ENCODE assay signal across 14 cellular contexts in the genomic region with DNA sequence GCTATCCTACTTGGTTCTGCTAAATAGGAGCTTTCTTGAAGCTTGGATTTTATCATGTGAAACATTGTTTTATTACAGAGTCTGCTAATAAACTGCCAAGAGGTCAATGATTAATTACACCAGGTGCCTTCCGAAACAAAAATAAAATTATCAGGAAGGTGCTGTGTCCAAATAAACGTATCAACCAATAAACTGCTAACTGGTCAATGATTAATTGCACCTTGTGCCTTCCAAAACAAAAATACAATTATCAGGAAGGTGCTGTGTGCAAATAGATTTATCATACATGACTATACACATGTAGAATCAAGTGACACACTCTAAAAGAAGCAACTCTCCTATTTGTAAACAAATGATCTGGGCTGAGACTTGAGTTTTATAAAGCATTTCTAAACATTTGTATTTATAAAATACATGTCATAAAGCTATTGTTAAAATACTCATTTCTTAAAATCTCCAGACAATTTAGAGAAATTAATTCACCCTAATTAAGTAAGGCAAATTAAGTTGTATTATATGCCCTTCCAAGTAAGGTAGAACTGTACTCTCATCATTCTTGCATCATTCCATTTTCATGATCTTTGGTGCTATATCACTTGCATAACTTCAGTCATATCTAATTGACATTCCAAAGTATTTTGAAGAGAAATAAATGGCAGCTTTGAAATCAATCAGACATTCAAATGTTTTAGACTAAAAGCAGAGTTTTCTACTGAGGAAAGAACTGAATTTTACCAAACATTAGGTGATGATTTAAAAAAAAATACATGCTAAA. TPM values are rescaled to one million over a fixed set of nuclear protein-coding genes. Genes with fewer than 3 reads are reported as not detected.
DNase-seq lines count a peak whose midpoint lies in the region; ATAC-seq, FAIRE-seq and TF ChIP-seq lines count a peak whose summit lies in the region.
"Had no signal": no experiment of that assay in that cellular context is flagged by ENCODE, and none has a peak within 500 bp of the region (broad histone marks: within the 10 kb centered on the region; RNA-seq: fewer than 3 reads in every experiment).

No MANE protein-coding gene starts in this region.

- no peak overlapping the region for H4K91ac ChIP-seq in IMR-90 (ENCODE audit: insufficient read depth, low read depth, low read length)

- dilution Hi-C loops in IMR-90 (cut with HindIII; ENCODE audit: low sequenced_read_pairs, unreplicated experiment), result no loop called here

- no peak overlapping the region for H3K14ac ChIP-seq in IMR-90 (replicated peaks; ENCODE audit: low read depth, low read length)

- no peak for FAIRE-seq in bronchial epithelial cell (lab: Jason Lieb, UNC)
- FAIRE-seq: GM12892, H54 had no signal

- no peak for DNase-seq in IMR-90
- DNase-seq in bronchial epithelial cell (ENCODE audit: low read depth), result peak; percentile 14
- no peak for DNase-seq in right lobe of liver
- DNase-seq in left lung, result no peak
- no peak for DNase-seq in activated naive CD4-positive, alpha-beta T cell treated with Interleukin-2 at 50 U/mL for 16 hours
- DNase-seq: Caco-2; CD8-positive, alpha-beta memory T cell; DND-41; GDM1; GM23248 had no signal

- no peak overlapping the region for H2BK120ac ChIP-seq in IMR-90 (ENCODE audit: low read depth, low read length)

- no peak overlapping the region for H3K4ac ChIP-seq in IMR-90 (ENCODE audit: low read depth, low read length)

- H3K27ac ChIP-seq in IMR-90 (ENCODE audit: insufficient read depth, low read length) (no peak overlapping the region), right lobe of liver (peak overlapping the region in 1 of 3 donors; percentile 35), left lung (no peak overlapping the region)
- H3K27ac ChIP-seq: GM23248 had no signal

- H3K9me3 ChIP-seq in IMR-90 (ENCODE audit: control insufficient read depth, insufficient read depth, low read length), result no peaks in the 10 kb centered on the region
- no peaks in the 10 kb centered on the region for H3K9me3 ChIP-seq in right lobe of liver
- H3K9me3 ChIP-seq in left lung, result no peaks in the 10 kb centered on the region
- H3K9me3 ChIP-seq: Caco-2 had no signal

- CTCF ChIA-PET in IMR-90 (lab: Yijun Ruan, JAX), result no interaction called here

- TF ChIP-seq CTCF in IMR-90 (conservative IDR thresholded peaks at IDR 0.05; ENCODE audit: low read depth, low read length) (no peak), bronchial epithelial cell (IDR thresholded peaks at IDR 0.05; ENCODE audit: insufficient read depth, low read length, severe bottlenecking) (no peak), right lobe of liver (IDR thresholded peaks at IDR 0.05) (no peak), left lung (IDR thresholded peaks at IDR 0.05) (no peak)

- no peak for ATAC-seq in IMR-90 (ENCODE audit: low read depth)
- ATAC-seq in right lobe of liver, result peak in 3 of 4 donors; percentile 11 to 85 (median 77)
- no peak for ATAC-seq in left lung
- ATAC-seq in GM18502 (IDR thresholded peaks at IDR 0.05; ENCODE audit: poor library complexity, unreplicated experiment), result no peak
- ATAC-seq: HCT116 had no signal

- H3K4me3 ChIP-seq in IMR-90 (ENCODE audit: insufficient read depth, low read depth, low read length), result no peak overlapping the region
- no peak overlapping the region for H3K4me3 ChIP-seq in bronchial epithelial cell (ENCODE audit: low read depth, low read length)
- H3K4me3 ChIP-seq in right lobe of liver, result no peak overlapping the region
- no peak overlapping the region for H3K4me3 ChIP-seq in left lung
- H3K4me3 ChIP-seq: GM23248 had no signal

- POLR2A ChIA-PET in IMR-90 (lab: Charles Lee; ENCODE audit: unreplicated experiment), result no interaction called here

- H3K4me1 ChIP-seq in IMR-90 (ENCODE audit: control insufficient read depth, insufficient read depth, low read length), result no peaks in the 10 kb centered on the region
- H3K4me1 ChIP-seq in right lobe of liver, result peaks cover 0 to 9% (median 0%) of the 10 kb centered on the region in 4 donors
- H3K4me1 ChIP-seq in left lung, result no peaks in the 10 kb centered on the region
- H3K4me1 ChIP-seq: Caco-2 had no signal

- no peaks in the 10 kb centered on the region; a peak in 1 of 4 replicates for H3K79me1 ChIP-seq in IMR-90 (ENCODE audit: low read depth in 1 of 2, low read length in 2 of 2)

- no peak overlapping the region for H2AFZ ChIP-seq in IMR-90 (replicated peaks; ENCODE audit: low read length, poor library complexity)
- H2AFZ ChIP-seq: GM23248 had no signal

- H3K4me2 ChIP-seq in IMR-90 (ENCODE audit: low read depth, low read length), result no peak overlapping the region

- WGBS in IMR-90 (ENCODE audit: extremely low coverage in 2 of 2, insufficient read length in 1 of 2), 2 experiments, result no CpG with 5 or more reads among the region's 2 CpGs
- 25% methylated on average over 2 of the region's 2 CpGs for WGBS in right lobe of liver (ENCODE audit: insufficient coverage, low coverage, low lambda C conversion rate, missing lambda C conversion rate)

- TF ChIP-seq RAD21 in IMR-90 (IDR thresholded peaks at IDR 0.05; ENCODE audit: low read length), result no peak

- H4K20me1 ChIP-seq in IMR-90 (ENCODE audit: insufficient read depth, low read length), result no peaks in the 10 kb centered on the region

- no peaks in the 10 kb centered on the region for H3K36me3 ChIP-seq in IMR-90 (ENCODE audit: control insufficient read depth, insufficient read depth, low read length)
- H3K36me3 ChIP-seq in bronchial epithelial cell (ENCODE audit: control insufficient read depth, insufficient read depth, low read length), result no peaks in the 10 kb centered on the region
- H3K36me3 ChIP-seq in right lobe of liver, result no peaks in the 10 kb centered on the region
- H3K36me3 ChIP-seq in left lung, result no peaks in the 10 kb centered on the region

- in situ Hi-C loops in IMR-90 (cut with MboI; ENCODE audit: low sequenced_read_pairs), result no loop called here

- no peak overlapping the region for H2BK20ac ChIP-seq in IMR-90 (ENCODE audit: low read depth, low read length)

- H2AK9ac ChIP-seq in IMR-90 (replicated peaks; ENCODE audit: low read depth, low read length, poor library complexity), result no peak overlapping the region

- no peak for TF ChIP-seq POLR2A in IMR-90 (IDR thresholded peaks at IDR 0.05; ENCODE audit: low read depth, low read length)
- TF ChIP-seq POLR2A in right lobe of liver (IDR thresholded peaks at IDR 0.05), result no peak

- no peak overlapping the region for H2BK5ac ChIP-seq in IMR-90 (ENCODE audit: low read depth, low read length, poor library complexity, severe bottlenecking)

- H3K9me1 ChIP-seq in IMR-90 (ENCODE audit: insufficient read depth, low read length), result 0 out of 2 replicates have a peak, but pooled peaks cover under 1% of the 10 kb centered on the region

- H3K56ac ChIP-seq in IMR-90 (ENCODE audit: extremely low read depth, insufficient read depth, low read length), result no peak overlapping the region

- H2BK15ac ChIP-seq in IMR-90 (ENCODE audit: low read depth, low read length), result no peak overlapping the region

- no peak overlapping the region for H4K5ac ChIP-seq in IMR-90 (ENCODE audit: low read depth, low read length)

- BruUV-seq in IMR-90 (replicated peaks; lab: Mats Ljungman, UMichigan), result no TSS peak

- H2AK5ac ChIP-seq in IMR-90 (ENCODE audit: low read depth, low read length), result no peak overlapping the region

- H3K23ac ChIP-seq in IMR-90 (ENCODE audit: low read depth, low read length), result no peak overlapping the region

- intact Hi-C loops in IMR-90 (cut with micrococcal nuclease), result no loop called here
- intact Hi-C loops in right lobe of liver (cut with DNase I), result no loop called here
- intact Hi-C loops in left lung (cut with DNase I), result no loop called here

- no peaks in the 10 kb centered on the region; the same call in none of the 2 replicates for H3K27me3 ChIP-seq in IMR-90 (ENCODE audit: control insufficient read depth, insufficient read depth, low read length)
- no peaks in the 10 kb centered on the region for H3K27me3 ChIP-seq in bronchial epithelial cell (ENCODE audit: control insufficient read depth, insufficient read depth, low read length)
- H3K27me3 ChIP-seq in right lobe of liver, result no peaks in the 10 kb centered on the region
- no peaks in the 10 kb centered on the region for H3K27me3 ChIP-seq in left lung

- H3K18ac ChIP-seq in IMR-90 (ENCODE audit: low read depth, low read length), result no peak overlapping the region

- no peak overlapping the region for H3K9ac ChIP-seq in IMR-90 (ENCODE audit: low read depth, low read length)
- H3K9ac ChIP-seq: GM23248 had no signal

- H4K8ac ChIP-seq in IMR-90 (ENCODE audit: low read depth in 2 of 2, low read length in 2 of 2), result no peak overlapping the region

TF ChIP-seq in IMR-90, 13 proteins besides CTCF, POLR2A, EP300 and RAD21:
- TF ChIP-seq FOS (IDR thresholded peaks at IDR 0.05; ENCODE audit: low read depth, low read length) (no peak), CEBPB (IDR thresholded peaks at IDR 0.05; ENCODE audit: low read depth, low read length) (0 out of 2 replicates have a peak, but pooled peaks have one; percentile 5)

RNA-seq across cellular contexts. Expression of a gene that starts 26.8 kb away (rescaled TPM):
- 1.4 and 1.6 TPM in 2 replicates for total RNA-seq in IMR-90 (2012; rRNA removed)
- 0.44 and 0.56 TPM in 2 replicates for polyA plus RNA-seq in IMR-90 (2012; rRNA removed)
- 0.13 and 0.15 TPM in 2 replicates for polyA plus RNA-seq in IMR-90 (2012; cell fraction: cytosol; rRNA removed)
- polyA plus RNA-seq in IMR-90 (2012; cell fraction: nucleus; rRNA removed; ENCODE audit: low replicate concordance), result 0.13 and 0.55 TPM in 2 replicates
- total RNA-seq in bronchial epithelial cell, result 2.4 and 4.6 TPM in 2 replicates
- total RNA-seq in right lobe of liver, result 10 to 100 TPM; 16.4 to 25.6 (median 24.8) TPM
- 10 to 100 TPM; 20.7 to 25.0 TPM for total RNA-seq in left lung
- total RNA-seq: CD8-positive, alpha-beta memory T cell had no signal

Comparison
In these comparisons a context has a peak if more than half of its experiments do, and no peak if none do; other contexts are left out.
1. ATAC-seq: peak in right lobe of liver (3 of 4); none in IMR-90 (single experiment), left lung (single experiment) and GM18502 (single experiment).